In genomic region chr19:45587873-45588272, GRCh38 we compare ENCODE assay signal across 21 cellular contexts. TPM values are rescaled to one million over a fixed set of nuclear protein-coding genes. Genes with fewer than 3 reads are reported as not detected.
"Had no signal": no experiment of that assay in that cellular context is flagged by ENCODE, and none has a peak within 500 bp of the region (broad histone marks: within the 10 kb centered on the region; RNA-seq: fewer than 3 reads in every experiment).

No MANE protein-coding gene starts in this region.

- H3K4me3 Mint-ChIP-seq: activated naive CD8-positive, alpha-beta T cell treated with anti-CD3 and anti-CD28 coated beads, Interleukin-2, amount 10 ng/mL, durations not matched to agents 7 days and 5 days; memory B cell; natural killer cell; stimulated activated naive CD8-positive, alpha-beta T cell treated with anti-CD3 and anti-CD28 coated beads, Interleukin-15, amount 100 ng/mL, for 72 hours; T-helper 2 cell treated with Interferon-gamma antibody and Interleukin-4, amounts not matched to agents 5 μg/mL and 100 μg/mL, for 36 hours had no signal

- H3K27me3 ChIP-seq: testis had no signal

- H3K9me3 ChIP-seq: esophagus muscularis mucosa, left ventricle myocardium inferior, psoas muscle, testis had no signal

- H3K27ac Mint-ChIP-seq: activated naive CD8-positive, alpha-beta T cell treated with anti-CD3 and anti-CD28 coated beads, Interleukin-2, amount 10 ng/mL, durations not matched to agents 7 days and 5 days; memory B cell; T-helper 2 cell treated with Interferon-gamma antibody and Interleukin-4, amounts not matched to agents 5 μg/mL and 100 μg/mL, for 36 hours had no signal

- H3K36me3 Mint-ChIP-seq: memory B cell, natural killer cell had no signal

- ATAC-seq: natural killer cell; psoas muscle; sciatic nerve; stimulated activated naive CD8-positive, alpha-beta T cell treated with anti-CD3 and anti-CD28 coated beads, Interleukin-15, amount 100 ng/mL, for 72 hours had no signal

- H3K4me3 ChIP-seq: esophagus muscularis mucosa, left ventricle myocardium inferior, psoas muscle, testis had no signal

- H3K27ac ChIP-seq: esophagus muscularis mucosa, left ventricle myocardium inferior, psoas muscle, testis had no signal

- H3K9me3 Mint-ChIP-seq: activated naive CD8-positive, alpha-beta T cell treated with anti-CD3 and anti-CD28 coated beads, Interleukin-2, amount 10 ng/mL, durations not matched to agents 7 days and 5 days; memory B cell; natural killer cell; T-helper 2 cell treated with Interferon-gamma antibody and Interleukin-4, amounts not matched to agents 5 μg/mL and 100 μg/mL, for 36 hours had no signal

- DNase-seq: activated CD4-positive, alpha-beta T cell treated with anti-CD3 and anti-CD28 coated beads, Interleukin-2, amount 50 U/mL, for 4 hours; activated CD4-positive, CD25-positive, alpha-beta regulatory T cell treated with anti-CD3 and anti-CD28 coated beads, Interleukin-2, amount 50 U/mL, for 72 hours; activated naive CD4-positive, alpha-beta T cell; activated naive CD8-positive, alpha-beta T cell treated with anti-CD3 and anti-CD28 coated beads, Interleukin-2, amount 10 ng/mL, durations not matched to agents 7 days and 5 days; activated T-cell treated with anti-CD3 and anti-CD28 coated beads for 4 hours; aorta; cortex of kidney; effector CD4-positive, alpha-beta T cell; glutamatergic neuron; left ventricle myocardium inferior; natural killer cell; psoas muscle; stimulated activated CD4-positive, alpha-beta T cell treated with anti-CD3 and anti-CD28 coated beads, Interleukin-1b, Interleukin-23, amount 100 ng/mL, for 48 hours; stimulated activated naive CD8-positive, alpha-beta T cell treated with anti-CD3 and anti-CD28 coated beads, Interleukin-15, amount 100 ng/mL, for 72 hours; testis had no signal

RNA-seq across cellular contexts. Expression of gene GPR4, which starts 14.1 kb away (rescaled TPM):
- total RNA-seq: activated naive CD8-positive, alpha-beta T cell treated with anti-CD3 and anti-CD28 coated beads, Interleukin-2, amount 10 ng/mL, durations not matched to agents 7 days and 5 days; fibroblast of villous mesenchyme; kidney epithelial cell had no signal
